ENCODE assay signal across 31 cellular contexts in genomic region chr7:135771051-135771450, GRCh38. TPM values are rescaled to one million over a fixed set of nuclear protein-coding genes. Genes with fewer than 3 reads are reported as not detected.
"Had no signal": no experiment of that assay in that cellular context is flagged by ENCODE, and none has a peak within 500 bp of the region (broad histone marks: within the 10 kb centered on the region; RNA-seq: fewer than 3 reads in every experiment).

No MANE protein-coding gene starts in this region.

- H3K9me3 ChIP-seq: adrenal gland, body of pancreas, esophagus muscularis mucosa, gastrocnemius medialis had no signal

- H3K27ac ChIP-seq: body of pancreas, esophagus muscularis mucosa, foreskin keratinocyte had no signal

- H3K36me3 ChIP-seq: adrenal gland, esophagus muscularis mucosa, gastrocnemius medialis had no signal

- DNase-seq: activated CD4-positive, alpha-beta memory T cell treated with anti-CD3 and anti-CD28 coated beads for 36 hours; activated CD4-positive, alpha-beta T cell treated with anti-CD3 and anti-CD28 coated beads for 36 hours; activated CD4-positive, alpha-beta T cell treated with anti-CD3 and anti-CD28 coated beads, Interleukin-2, amount 10 ng/mL, durations not matched to agents 24 days and 14 days; activated CD4-positive, CD25-positive, alpha-beta regulatory T cell; activated CD4-positive, CD25-positive, alpha-beta regulatory T cell treated with anti-CD3 and anti-CD28 coated beads, Interleukin-2, amount 50 U/mL, for 72 hours; activated CD8-positive, alpha-beta memory T cell treated with anti-CD3 and anti-CD28 coated beads, Interleukin-2, amount 10 ng/mL, durations not matched to agents 7 days and 5 days; activated CD8-positive, alpha-beta memory T cell treated with anti-CD3 and anti-CD28 coated beads, Interleukin-2, amount 50 U/mL, for 4 hours; activated CD8-positive, alpha-beta T cell treated with anti-CD3 and anti-CD28 coated beads, Interleukin-2, amount 10 ng/mL, durations not matched to agents 7 days and 5 days; activated effector memory CD4-positive, alpha-beta T cell treated with anti-CD3 and anti-CD28 coated beads, Interleukin-2, amount 50 U/mL, for 16 hours; activated naive CD4-positive, alpha-beta T cell treated with anti-CD3 and anti-CD28 coated beads for 36 hours; activated naive CD8-positive, alpha-beta T cell treated with anti-CD3 and anti-CD28 coated beads for 36 hours; activated naive CD8-positive, alpha-beta T cell treated with anti-CD3 and anti-CD28 coated beads, Interleukin-2, amount 50 U/mL, for 24 hours; activated T-cell treated with anti-CD3 and anti-CD28 coated beads, Interleukin-2, amount 50 U/mL, for 1 hour; activated T-cell treated with anti-CD3 and anti-CD28 coated beads, Interleukin-2, amount 50 U/mL, for 48 hours; adrenal gland; body of pancreas; caudate nucleus; cortex of kidney; dermis blood vessel endothelial cell; effector CD4-positive, alpha-beta T cell; effector memory CD8-positive, alpha-beta T cell; erythroblast; foreskin keratinocyte; gastrocnemius medialis; T-helper 2 cell had no signal

- H3K4me3 ChIP-seq: adrenal gland, body of pancreas, esophagus muscularis mucosa, gastrocnemius medialis had no signal

- H3K27me3 ChIP-seq: adrenal gland, body of pancreas, esophagus muscularis mucosa, foreskin keratinocyte, gastrocnemius medialis had no signal

- ATAC-seq: activated CD4-positive, alpha-beta T cell treated with anti-CD3 and anti-CD28 coated beads for 36 hours; activated CD8-positive, alpha-beta memory T cell treated with anti-CD3 and anti-CD28 coated beads, Interleukin-2, amount 10 ng/mL, durations not matched to agents 7 days and 5 days; activated CD8-positive, alpha-beta T cell treated with anti-CD3 and anti-CD28 coated beads, Interleukin-2, amount 10 ng/mL, durations not matched to agents 7 days and 5 days; activated naive CD8-positive, alpha-beta T cell treated with anti-CD3 and anti-CD28 coated beads, Interleukin-2, amount 50 U/mL, for 24 hours; body of pancreas; effector memory CD8-positive, alpha-beta T cell; foreskin keratinocyte; gastrocnemius medialis had no signal

- H3K4me1 ChIP-seq: adrenal gland, foreskin keratinocyte had no signal

RNA-seq across cellular contexts. Expression of gene FAM180A, which starts 22.4 kb away (rescaled TPM):
- total RNA-seq: activated CD4-positive, alpha-beta memory T cell treated with anti-CD3 and anti-CD28 coated beads for 36 hours; activated CD4-positive, alpha-beta T cell treated with anti-CD3 and anti-CD28 coated beads for 36 hours; activated CD4-positive, alpha-beta T cell treated with anti-CD3 and anti-CD28 coated beads, Interleukin-2, amount 10 ng/mL, durations not matched to agents 24 days and 14 days; activated CD8-positive, alpha-beta memory T cell treated with anti-CD3 and anti-CD28 coated beads for 36 hours; activated CD8-positive, alpha-beta memory T cell treated with anti-CD3 and anti-CD28 coated beads, Interleukin-2, amount 10 ng/mL, durations not matched to agents 7 days and 5 days; activated CD8-positive, alpha-beta T cell treated with anti-CD3 and anti-CD28 coated beads, Interleukin-2, amount 10 ng/mL, durations not matched to agents 7 days and 5 days; activated naive CD4-positive, alpha-beta T cell treated with anti-CD3 and anti-CD28 coated beads for 36 hours; activated naive CD8-positive, alpha-beta T cell treated with anti-CD3 and anti-CD28 coated beads for 36 hours; activated T-helper 1 cell treated with anti-CD3 and anti-CD28 coated beads, Interleukin-12 subunit alpha, Interleukin-12 subunit beta, Interleukin-2, Interleukin-4 antibody, amounts not matched to agents 30 ng/mL and 10 ng/mL and 1 ng/mL, durations not matched to agents 14 hours and 24 hours and 36 hours; activated T-helper 2 cell treated with anti-CD3 and anti-CD28 coated beads, Interferon-gamma antibody, Interleukin-2, Interleukin-4, amounts not matched to agents 10 μg/mL and 5 μg/mL and 100 μg/mL, durations not matched to agents 14 hours and 24 hours and 36 hours; dermis blood vessel endothelial cell; T-helper 1 cell treated with Interleukin-12 subunit alpha and Interleukin-12 subunit beta and Interleukin-4 antibody, amounts not matched to agents 30 ng/mL and 1 ng/mL, for 36 hours had no signal

RNA-seq across cellular contexts. Expression of gene SLC13A4, which starts 43.1 kb away (rescaled TPM):
- total RNA-seq: activated CD4-positive, alpha-beta memory T cell treated with anti-CD3 and anti-CD28 coated beads for 36 hours; activated CD4-positive, alpha-beta T cell treated with anti-CD3 and anti-CD28 coated beads for 36 hours; activated CD4-positive, alpha-beta T cell treated with anti-CD3 and anti-CD28 coated beads, Interleukin-2, amount 10 ng/mL, durations not matched to agents 24 days and 14 days; activated CD8-positive, alpha-beta memory T cell treated with anti-CD3 and anti-CD28 coated beads for 36 hours; activated CD8-positive, alpha-beta memory T cell treated with anti-CD3 and anti-CD28 coated beads, Interleukin-2, amount 10 ng/mL, durations not matched to agents 7 days and 5 days; activated CD8-positive, alpha-beta T cell treated with anti-CD3 and anti-CD28 coated beads, Interleukin-2, amount 10 ng/mL, durations not matched to agents 7 days and 5 days; activated naive CD4-positive, alpha-beta T cell treated with anti-CD3 and anti-CD28 coated beads for 36 hours; activated naive CD8-positive, alpha-beta T cell treated with anti-CD3 and anti-CD28 coated beads for 36 hours; activated T-helper 1 cell treated with anti-CD3 and anti-CD28 coated beads, Interleukin-12 subunit alpha, Interleukin-12 subunit beta, Interleukin-2, Interleukin-4 antibody, amounts not matched to agents 30 ng/mL and 10 ng/mL and 1 ng/mL, durations not matched to agents 14 hours and 24 hours and 36 hours; activated T-helper 2 cell treated with anti-CD3 and anti-CD28 coated beads, Interferon-gamma antibody, Interleukin-2, Interleukin-4, amounts not matched to agents 10 μg/mL and 5 μg/mL and 100 μg/mL, durations not matched to agents 14 hours and 24 hours and 36 hours; body of pancreas; chondrocyte; dermis blood vessel endothelial cell; esophagus muscularis mucosa; gastrocnemius medialis; T-helper 1 cell treated with Interleukin-12 subunit alpha and Interleukin-12 subunit beta and Interleukin-4 antibody, amounts not matched to agents 30 ng/mL and 1 ng/mL, for 36 hours had no signal
- polyA plus RNA-seq: foreskin keratinocyte had no signal
